ENCODE assay signal across 22 cellular contexts in the genomic region with DNA sequence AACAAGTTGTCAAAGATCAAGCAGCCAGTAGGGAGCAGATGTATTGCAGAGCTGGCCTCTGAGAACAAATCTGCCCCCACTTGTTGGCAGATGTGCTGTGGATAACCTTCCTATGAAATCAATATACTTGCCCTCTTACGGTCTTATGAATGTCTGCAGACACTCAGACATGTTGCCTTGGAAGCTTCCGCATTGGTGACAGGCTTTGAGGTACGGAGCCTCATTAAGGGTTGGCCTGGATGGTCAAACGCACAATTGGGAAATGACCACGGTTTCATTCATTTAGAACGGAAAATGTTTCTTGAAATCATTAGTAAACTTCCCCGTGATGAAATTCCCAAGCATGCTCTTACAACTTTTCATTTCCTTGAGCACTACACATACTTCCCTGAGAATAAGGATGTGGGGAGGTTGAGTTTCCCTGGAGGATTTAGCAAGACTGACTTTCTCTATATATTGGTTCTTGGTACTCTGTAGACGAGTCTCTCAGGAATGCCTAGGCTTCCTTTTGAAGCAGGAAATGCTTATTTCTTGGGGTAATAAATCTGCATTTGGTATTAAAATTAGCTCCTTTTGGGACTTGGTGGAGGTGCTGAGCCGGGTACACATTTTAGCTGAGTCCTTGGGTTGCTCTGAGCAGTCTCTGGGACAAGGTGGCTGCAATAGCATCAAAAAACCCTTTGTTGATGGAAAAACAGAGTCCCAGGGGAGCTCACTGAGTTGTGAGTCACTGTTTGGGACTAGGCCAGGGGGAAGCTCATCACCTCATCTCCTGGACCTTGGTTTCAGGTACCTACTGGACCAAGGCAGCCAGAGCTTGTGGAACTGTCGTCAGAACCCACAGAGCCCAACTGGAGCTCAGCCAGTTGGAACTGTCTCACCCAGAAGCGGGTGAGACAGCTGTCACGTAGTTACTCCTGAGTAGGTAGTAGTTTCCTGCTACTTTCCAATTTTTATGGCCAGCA.
DNase-seq lines count a peak whose midpoint lies in the region; ATAC-seq and TF ChIP-seq lines count a peak whose summit lies in the region.
"Had no signal": no experiment of that assay in that cellular context is flagged by ENCODE, and none has a peak within 500 bp of the region (broad histone marks: within the 10 kb centered on the region; RNA-seq: fewer than 3 reads in every experiment).

No MANE protein-coding gene starts in this region.

- peaks cover 12% of the 10 kb centered on the region for H3F3A ChIP-seq in SK-N-SH (replicated peaks; ENCODE audit: insufficient read depth)

- H3K4me3 ChIP-seq in SK-N-SH (ENCODE audit: low read depth in 2 of 2, low read length in 1 of 2): no peak overlapping the region
- H3K4me3 ChIP-seq: hepatocyte, tibial nerve had no signal

- no peak overlapping the region for H3K27ac ChIP-seq in SK-N-SH (ENCODE audit: low read depth in 2 of 2, low read length in 1 of 2)
- H3K27ac ChIP-seq: hepatocyte, KMS-11, tibial nerve had no signal

- CTCF ChIA-PET in SK-N-SH (lab: Yijun Ruan, JAX): interaction anchor here (0.8 to 1.3 kb wide), 5 partner anchors 9 to 238 kb away, joined by 3 to 4 read pairs (median 3); no protein-coding TSS in a partner anchor

- no peak overlapping the region for H2AFZ ChIP-seq in SK-N-SH (ENCODE audit: low read depth)
- H2AFZ ChIP-seq: hepatocyte had no signal

- no peaks in the 10 kb centered on the region for H3K27me3 ChIP-seq in SK-N-SH (ENCODE audit: insufficient read depth)
- H3K27me3 ChIP-seq: tibial nerve had no signal

- no peaks in the 10 kb centered on the region for H3K36me3 ChIP-seq in SK-N-SH (replicated peaks in 1 of 2; ENCODE audit: control insufficient read depth in 1 of 2, insufficient read depth in 2 of 2, low read length in 1 of 2)
- H3K36me3 ChIP-seq: tibial nerve had no signal

- WGBS in SK-N-SH (ENCODE audit: low lambda C conversion rate): 89% methylated on average over 12 of the region's 12 CpGs

- no peaks in the 10 kb centered on the region for H4K20me1 ChIP-seq in SK-N-SH (ENCODE audit: insufficient read depth)

- no peak for TF ChIP-seq EP300 in SK-N-SH (IDR thresholded peaks at IDR 0.05; ENCODE audit: borderline replicate concordance in 1 of 2, low read depth in 1 of 2, low read length in 1 of 2)

- no peak overlapping the region for H3K9ac ChIP-seq in SK-N-SH
- H3K9ac ChIP-seq: KMS-11 had no signal

- no peaks in the 10 kb centered on the region for H3K79me2 ChIP-seq in SK-N-SH (ENCODE audit: insufficient read depth)
- H3K79me2 ChIP-seq: hepatocyte had no signal

- no peak for TF ChIP-seq RAD21 in SK-N-SH (IDR thresholded peaks at IDR 0.05; ENCODE audit: low read length)

- H3K9me3 ChIP-seq in SK-N-SH: no peaks in the 10 kb centered on the region
- H3K9me3 ChIP-seq: tibial nerve had no signal

- POLR2A ChIA-PET in SK-N-SH (lab: Yijun Ruan, JAX): no interaction called here

- no peak overlapping the region for H3K4me2 ChIP-seq in SK-N-SH
- H3K4me2 ChIP-seq: hepatocyte, KMS-11 had no signal

- H3K4me1 ChIP-seq in SK-N-SH (ENCODE audit: control insufficient read depth in 1 of 2, insufficient read depth in 2 of 2, low read depth in 1 of 2, low read length in 1 of 2): peaks cover 0 to 27% of the 10 kb centered on the region in 2 experiments; a peak in 2 of 4 replicates
- H3K4me1 ChIP-seq: tibial nerve had no signal

- ATAC-seq in SK-N-SH treated with all-trans-retinoic acid at 6 μM for 48 hours (no peak), HG03175 (IDR thresholded peaks at IDR 0.05; ENCODE audit: unreplicated experiment) (no peak), HG03442 (IDR thresholded peaks at IDR 0.05; ENCODE audit: unreplicated experiment) (no peak), GM18502 (IDR thresholded peaks at IDR 0.05; ENCODE audit: poor library complexity, unreplicated experiment) (no peak)
- ATAC-seq: CD8-positive, alpha-beta T cell had no signal

- no peaks in the 10 kb centered on the region for H3K9me2 ChIP-seq in SK-N-SH

- no peak for TF ChIP-seq CTCF in SK-N-SH (IDR thresholded peaks at IDR 0.05)

- no peak for DNase-seq in SK-N-SH
- DNase-seq in RPMI7951 (ENCODE audit: low read depth): peak; percentile 29
- DNase-seq in iris pigment epithelial cell (ENCODE audit: low read depth): peak; percentile 21
- DNase-seq in DMS153 (lab: John Stamatoyannopoulos, UW): no peak
- DNase-seq: activated naive CD4-positive, alpha-beta T cell treated with Interleukin-2 at 50 U/mL for 16 hours; activated T-cell treated with anti-CD3 and anti-CD28 coated beads for 4 hours; anterior cingulate cortex; CD8-positive, alpha-beta T cell; endodermal cell; HCEC 1CT; NCI-H1092 treated with DMSO at 0.1 percent for 48 hours; NCI-H2107; NCI-H774; RPMI8226; stimulated activated naive CD4-positive, alpha-beta T cell had no signal

TF ChIP-seq in SK-N-SH treated with all-trans-retinoic acid at 6 μM for 48 hours, 23 proteins besides CTCF, POLR2A, EP300 and RAD21:
- no peak for TF ChIP-seq ZC3H10 (CRISPR knock-in tag; IDR thresholded peaks at IDR 0.05)
- no peak for TF ChIP-seq ZNF565 (CRISPR knock-in tag; conservative IDR thresholded peaks at IDR 0.05; ENCODE audit: low read depth)
- TF ChIP-seq OSR1 (CRISPR knock-in tag; IDR thresholded peaks at IDR 0.05): peak; percentile 18; the same call in 1 of the 2 replicates

TF ChIP-seq in SK-N-SH, 30 proteins besides CTCF, POLR2A, EP300 and RAD21:
- no peak for TF ChIP-seq MEF2A (IDR thresholded peaks at IDR 0.05; ENCODE audit: borderline replicate concordance, low read depth)
- TF ChIP-seq, protein P1, sequence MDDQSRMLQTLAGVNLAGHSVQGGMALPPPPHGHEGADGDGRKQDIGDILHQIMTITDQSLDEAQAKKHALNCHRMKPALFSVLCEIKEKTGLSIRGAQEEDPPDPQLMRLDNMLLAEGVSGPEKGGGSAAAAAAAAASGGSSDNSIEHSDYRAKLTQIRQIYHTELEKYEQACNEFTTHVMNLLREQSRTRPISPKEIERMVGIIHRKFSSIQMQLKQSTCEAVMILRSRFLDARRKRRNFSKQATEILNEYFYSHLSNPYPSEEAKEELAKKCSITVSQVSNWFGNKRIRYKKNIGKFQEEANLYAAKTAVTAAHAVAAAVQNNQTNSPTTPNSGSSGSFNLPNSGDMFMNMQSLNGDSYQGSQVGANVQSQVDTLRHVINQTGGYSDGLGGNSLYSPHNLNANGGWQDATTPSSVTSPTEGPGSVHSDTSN (IDR thresholded peaks at IDR 0.05): no peak
- TF ChIP-seq NFIC (IDR thresholded peaks at IDR 0.05; ENCODE audit: borderline replicate concordance): no peak

Comparison
In these comparisons a context has a peak if more than half of its experiments do, and no peak if none do; other contexts are left out.
1. DNase-seq: peak in RPMI7951 (single experiment) and iris pigment epithelial cell (single experiment); none in SK-N-SH (single experiment) and DMS153 (single experiment).